24 cellular contexts compared by ENCODE assay signal in the genomic region with DNA sequence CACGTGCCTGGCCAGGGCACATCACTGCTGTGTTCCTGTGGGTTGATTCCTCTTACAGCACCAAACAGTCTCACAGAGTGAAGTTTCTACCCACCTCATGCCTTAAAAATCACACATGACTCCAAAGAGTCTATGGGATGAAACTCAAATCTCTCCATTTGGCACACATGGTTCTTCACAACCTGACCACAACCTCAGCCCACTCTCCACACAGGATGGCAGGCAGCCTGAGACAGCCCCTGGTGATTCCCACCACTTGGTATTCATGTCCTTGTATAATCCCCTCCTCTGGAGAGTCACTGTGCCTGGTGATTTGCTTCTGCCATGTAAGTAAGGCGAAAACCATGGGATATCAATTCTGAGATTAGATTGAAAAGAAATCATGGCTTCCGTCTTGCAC.
"Had no signal": no experiment of that assay in that cellular context is flagged by ENCODE, and none has a peak within 500 bp of the region (broad histone marks: within the 10 kb centered on the region; RNA-seq: fewer than 3 reads in every experiment).

No MANE protein-coding gene starts in this region.

- H3K27me3 ChIP-seq: ascending aorta, brain microvascular endothelial cell, esophagus muscularis mucosa, right lobe of liver, SJSA1, thyroid gland, upper lobe of right lung had no signal

- H3K4me1 Mint-ChIP-seq: neural crest cell had no signal

- H3K27me3 Mint-ChIP-seq: effector memory CD8-positive, alpha-beta T cell had no signal

- H3K9me3 ChIP-seq: ascending aorta, esophagus muscularis mucosa, right lobe of liver, SJSA1, thyroid gland, upper lobe of right lung had no signal

- H3K27ac Mint-ChIP-seq: effector memory CD8-positive, alpha-beta T cell had no signal

- DNase-seq: activated CD4-positive, alpha-beta T cell treated with anti-CD3 and anti-CD28 coated beads, Interleukin-2, amount 50 U/mL, for 48 hours; activated effector memory CD4-positive, alpha-beta T cell treated with Interleukin-2 at 50 U/mL for 16 hours; activated naive CD4-positive, alpha-beta T cell treated with anti-CD3 and anti-CD28 coated beads, Interleukin-2, amount 50 U/mL, for 16 hours; activated T-cell treated with anti-CD3 and anti-CD28 coated beads, Interleukin-2, amount 50 U/mL, for 1 hour; brain microvascular endothelial cell; central memory CD4-positive, alpha-beta T cell; dorsolateral prefrontal cortex; effector memory CD8-positive, alpha-beta T cell; hippocampal formation; left ventricle myocardium superior; mammary epithelial cell; posterior cingulate gyrus; right lobe of liver; stimulated activated CD4-positive, alpha-beta T cell treated with anti-CD3 and anti-CD28 coated beads, Interleukin-15, amount 100 ng/mL, for 24 hours; stimulated activated naive CD4-positive, alpha-beta T cell; substantia nigra; T-helper 9 cell; thyroid gland; upper lobe of right lung had no signal

- H3K27ac ChIP-seq: ascending aorta, brain microvascular endothelial cell, dorsolateral prefrontal cortex, esophagus muscularis mucosa, right lobe of liver, SJSA1, thyroid gland, upper lobe of right lung had no signal

- H3K9me3 Mint-ChIP-seq: effector memory CD8-positive, alpha-beta T cell; neural crest cell had no signal

- H3K36me3 ChIP-seq: ascending aorta, brain microvascular endothelial cell, esophagus muscularis mucosa, right lobe of liver, SJSA1, thyroid gland, upper lobe of right lung had no signal

- H3K4me2 ChIP-seq: smooth muscle cell had no signal

- ATAC-seq: effector memory CD8-positive, alpha-beta T cell; left ventricle myocardium superior; right lobe of liver; upper lobe of right lung had no signal

- H3K4me3 ChIP-seq: ascending aorta, dorsolateral prefrontal cortex, esophagus muscularis mucosa, right lobe of liver, SJSA1, smooth muscle cell, thyroid gland, upper lobe of right lung had no signal

- H3K4me3 Mint-ChIP-seq: effector memory CD8-positive, alpha-beta T cell; neural crest cell had no signal
